In the genomic region with DNA sequence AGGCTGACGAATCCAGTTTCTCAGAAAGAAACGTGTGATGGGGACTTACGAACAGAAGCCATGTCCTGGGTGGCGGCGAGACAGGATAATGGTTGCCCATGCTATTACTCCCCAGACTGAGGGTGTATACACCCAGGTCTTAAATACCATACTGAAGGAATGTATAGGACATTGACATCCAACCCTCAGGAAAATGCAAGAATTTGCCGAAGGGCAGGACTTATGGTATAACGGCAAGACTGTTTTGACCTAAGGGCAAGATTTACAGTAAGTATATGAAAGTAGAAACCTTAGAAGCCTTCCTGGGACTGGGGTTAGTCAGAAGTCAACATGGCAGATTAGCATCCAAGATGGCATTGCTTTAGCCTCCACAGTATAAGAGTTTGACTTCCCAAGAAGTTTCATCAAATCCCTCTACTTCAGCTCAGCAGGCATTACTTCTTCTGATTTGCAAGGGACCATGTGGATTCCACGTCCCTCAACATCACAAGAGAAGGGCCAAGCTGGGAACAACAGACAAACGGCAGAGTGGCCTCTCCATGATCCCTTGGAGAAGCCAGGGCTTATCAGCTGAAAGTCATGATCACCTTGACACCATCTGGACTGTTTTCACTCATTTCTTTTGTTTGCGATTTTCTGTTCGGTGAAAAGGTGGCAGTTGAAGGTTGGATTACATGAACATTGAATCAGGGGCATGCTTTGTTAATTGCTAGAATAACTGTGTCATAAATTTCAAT, we compare ENCODE assay signal across 22 cellular contexts. TPM values are rescaled to one million over a fixed set of nuclear protein-coding genes. Genes with fewer than 3 reads are reported as not detected.
DNase-seq lines count a peak whose midpoint lies in the region; ATAC-seq and TF ChIP-seq lines count a peak whose summit lies in the region.
"Had no signal": no experiment of that assay in that cellular context is flagged by ENCODE, and none has a peak within 500 bp of the region (broad histone marks: within the 10 kb centered on the region; RNA-seq: fewer than 3 reads in every experiment).

No MANE protein-coding gene starts in this region.

- no peak for DNase-seq in activated naive CD8-positive, alpha-beta T cell treated with anti-CD3 and anti-CD28 coated beads for 36 hours
- peak; percentile 84 for DNase-seq in NCI-H2171 treated with DMSO at 0.1 percent for 48 hours (lab: John Stamatoyannopoulos, UW)
- no peak for DNase-seq in endothelial cell (ENCODE audit: low spot score)
- DNase-seq in NCI-H146 treated with DMSO at 0.1 percent for 48 hours (lab: John Stamatoyannopoulos, UW; ENCODE audit: unreplicated experiment): no peak
- no peak for DNase-seq in SIG-M5 (lab: John Stamatoyannopoulos, UW)
- DNase-seq: C1 segment of cervical spinal cord, DMS153, GF-D8, GM23248, Kasumi-1, MG63, NCI-H1092, NCI-H1436 treated with DMSO at 0.1 percent for 48 hours, NCI-H2029 treated with DMSO at 0.1 percent for 48 hours, NCI-H774, SHP77, SK-N-SH had no signal

- H3K4me1 Mint-ChIP-seq in activated naive CD8-positive, alpha-beta T cell (ENCODE audit: low read depth): peaks cover 45% of the 10 kb centered on the region
- H3K4me1 Mint-ChIP-seq in activated naive CD8-positive, alpha-beta T cell treated with anti-CD3 and anti-CD28 coated beads for 36 hours: peaks cover 41% of the 10 kb centered on the region
- H3K4me1 Mint-ChIP-seq in endothelial cell (ENCODE audit: unreplicated experiment): peaks cover 19% of the 10 kb centered on the region

- peaks cover 3% of the 10 kb centered on the region for H3K36me3 Mint-ChIP-seq in activated naive CD8-positive, alpha-beta T cell
- peaks cover 18% of the 10 kb centered on the region for H3K36me3 Mint-ChIP-seq in activated naive CD8-positive, alpha-beta T cell treated with anti-CD3 and anti-CD28 coated beads for 36 hours
- peaks cover 25% of the 10 kb centered on the region for H3K36me3 Mint-ChIP-seq in endothelial cell (ENCODE audit: low read depth, unreplicated experiment)

- H3K27me3 Mint-ChIP-seq in activated naive CD8-positive, alpha-beta T cell: no peaks in the 10 kb centered on the region
- no peaks in the 10 kb centered on the region for H3K27me3 Mint-ChIP-seq in activated naive CD8-positive, alpha-beta T cell treated with anti-CD3 and anti-CD28 coated beads for 36 hours
- peaks cover 3% of the 10 kb centered on the region for H3K27me3 Mint-ChIP-seq in endothelial cell (ENCODE audit: unreplicated experiment)
- H3K27me3 Mint-ChIP-seq: IgD-negative memory B cell had no signal

- no peak for TF ChIP-seq CTCF in endothelial cell (IDR thresholded peaks at IDR 0.05; ENCODE audit: unreplicated experiment)

- no peak overlapping the region for H3K4me3 Mint-ChIP-seq in activated naive CD8-positive, alpha-beta T cell
- no peak overlapping the region for H3K4me3 Mint-ChIP-seq in activated naive CD8-positive, alpha-beta T cell treated with anti-CD3 and anti-CD28 coated beads for 36 hours
- H3K4me3 Mint-ChIP-seq in endothelial cell (ENCODE audit: unreplicated experiment): peak overlapping the region; percentile 11
- H3K4me3 Mint-ChIP-seq: IgD-negative memory B cell had no signal

- no peak for ATAC-seq in HG02981 (IDR thresholded peaks at IDR 0.05; ENCODE audit: unreplicated experiment)
- ATAC-seq: GM12878, HCT116 had no signal

- no peaks in the 10 kb centered on the region for H3K9me3 Mint-ChIP-seq in activated naive CD8-positive, alpha-beta T cell (ENCODE audit: low read depth)
- H3K9me3 Mint-ChIP-seq in activated naive CD8-positive, alpha-beta T cell treated with anti-CD3 and anti-CD28 coated beads for 36 hours: no peaks in the 10 kb centered on the region
- H3K9me3 Mint-ChIP-seq in endothelial cell (ENCODE audit: unreplicated experiment): no peaks in the 10 kb centered on the region
- H3K9me3 Mint-ChIP-seq: IgD-negative memory B cell had no signal

- peak overlapping the region; percentile 64 for H3K27ac Mint-ChIP-seq in activated naive CD8-positive, alpha-beta T cell
- H3K27ac Mint-ChIP-seq in activated naive CD8-positive, alpha-beta T cell treated with anti-CD3 and anti-CD28 coated beads for 36 hours: no peak overlapping the region
- H3K27ac Mint-ChIP-seq in endothelial cell (ENCODE audit: unreplicated experiment): no peak overlapping the region

RNA-seq across cellular contexts. Expression of gene ST3GAL5, which starts 21.1 kb away (rescaled TPM):
- 10 to 100 TPM; 14.6 to 15.1 TPM for total RNA-seq in activated naive CD8-positive, alpha-beta T cell treated with anti-CD3 and anti-CD28 coated beads for 36 hours
- 49.8 TPM for total RNA-seq in endothelial cell (ENCODE audit: unreplicated experiment)
